8 cellular contexts compared by ENCODE assay signal in genomic region chr12:55930771-55931316, GRCh38. TPM values are rescaled to one million over a fixed set of nuclear protein-coding genes. Genes with fewer than 3 reads are reported as not detected.
DNase-seq lines count a peak whose midpoint lies in the region; ATAC-seq, FAIRE-seq and TF ChIP-seq lines count a peak whose summit lies in the region.

Gene DGKA (plus strand): TSS chr12:55931162. CDS start chr12:55936504, 5,342 bp downstream.

- 0% methylated on average over 2 of the region's 3 CpGs for WGBS in GM12878 (ENCODE audit: insufficient coverage, insufficient replicate concordance, low lambda C conversion rate, missing lambda C conversion rate)

- TF ChIP-seq CTCF in GM12878 (IDR thresholded peaks at IDR 0.05 in 2 of 3, conservative IDR thresholded peaks at IDR 0.05 in 1 of 3; ENCODE audit: control insufficient read depth in 2 of 3, extremely low read depth in 1 of 3, insufficient read depth in 1 of 3, low read depth in 3 of 3, low read length in 3 of 3), result peak; percentile 60 to 69 (median 61)

- no TSS peak for BruUV-seq in GM12878 (replicated peaks; lab: Mats Ljungman, UMichigan)

- peak within 1 kb of the TSS; percentile 99 for H3K4me3 ChIP-seq in GM12878
- H3K4me3 ChIP-seq in iPS-20b (ENCODE audit: low read length), result peak within 1 kb of the TSS; percentile 75
- H3K4me3 ChIP-seq in skeletal muscle tissue (ENCODE audit: low read length in 3 of 3), result peak within 1 kb of the TSS; percentile 41 to 79 (median 78)

- DNase-seq in activated gamma-delta T cell treated with Interleukin-2 at 50 U/mL for 16 hours, result peak; percentile 75
- DNase-seq in activated gamma-delta T cell (lab: John Stamatoyannopoulos, UW), result no peak
- peak; percentile 6 for DNase-seq in NCI-H1092 (lab: John Stamatoyannopoulos, UW)
- DNase-seq in T-helper 22 cell (ENCODE audit: low read depth), result peak; percentile 46
- DNase-seq in GM12878 (ENCODE audit: low read depth, low spot score), result peak; percentile 53

- TF ChIP-seq RAD21 in GM12878 (IDR thresholded peaks at IDR 0.05; ENCODE audit: insufficient read depth, low read depth, low read length), result peak; percentile 39; the same call in 1 of the 2 replicates

- ATAC-seq in GM12878, result peak; percentile 22
- no peak for ATAC-seq in HG03196 (IDR thresholded peaks at IDR 0.05; ENCODE audit: unreplicated experiment)

- peak; percentile 57 for TF ChIP-seq POLR2A in GM12878 (IDR thresholded peaks at IDR 0.05; ENCODE audit: low read depth, low read length)

- H3K27me3 ChIP-seq in GM12878 (replicated peaks in 1 of 2; ENCODE audit: control insufficient read depth in 2 of 2, insufficient read depth in 2 of 2, low read length in 1 of 2) (no peaks in the 10 kb centered on the region), iPS-20b (ENCODE audit: insufficient read depth, low read length) (peaks cover 42% of the 10 kb centered on the region), skeletal muscle tissue (ENCODE audit: control insufficient read depth in 3 of 3, insufficient read depth in 3 of 3, low read length in 3 of 3) (peaks cover 0 to 30% (median 17%) of the 10 kb centered on the region in 3 donors)

- POLR2A ChIA-PET in GM12878 (lab: Charles Lee), result interaction anchor here (0.6 to 7.3 kb wide), 13 partner anchors 9 to 115 kb away, joined by 3 to 66 read pairs (median 4); partner anchors contain the start of genes DNAJC14, ORMDL2, RAB5B and SARNP

- intact Hi-C loops in GM12878 (cut with micrococcal nuclease; ENCODE audit: unreplicated experiment), result loop anchor here (1.0 kb wide), 1 partner anchor 42 kb away; no protein-coding TSS in a partner anchor

- TF ChIP-seq EP300 in GM12878 (IDR thresholded peaks at IDR 0.05; ENCODE audit: borderline replicate concordance in 1 of 2, control insufficient read depth in 1 of 2, low read depth in 2 of 2, low read length in 2 of 2), result no peak

- CTCF ChIA-PET in GM12878 (lab: Yijun Ruan, JAX), result interaction anchor here (0.6 to 6.8 kb wide), 25 partner anchors 9 to 196 kb away, joined by 3 to 40 read pairs (median 4); partner anchors contain the start of genes DNAJC14, RAB5B, SARNP and SUOX

- H3K9ac ChIP-seq in GM12878 (ENCODE audit: control insufficient read depth, insufficient read depth, low read length) (peak within 1 kb of the TSS; percentile 99), iPS-20b (ENCODE audit: low read depth, low read length) (peak within 1 kb of the TSS; percentile 61; the same call in 1 of the 2 replicates), skeletal muscle tissue (ENCODE audit: low read depth in 1 of 3, low read length in 3 of 3) (peak within 1 kb of the TSS; percentile 17 to 80 (median 72))

- RAD21 ChIA-PET in GM12878 (lab: Charles Lee; ENCODE audit: unreplicated experiment), result interaction anchor here (0.8 to 5.3 kb wide), 11 partner anchors 10 to 192 kb away, joined by 3 to 25 read pairs (median 10); partner anchors contain the start of genes DNAJC14, ORMDL2, RAB5B and SARNP

- H3K4me1 ChIP-seq in GM12878 (ENCODE audit: control insufficient read depth, insufficient read depth, low read length) (peaks cover 8% of the 10 kb centered on the region; the same call in 1 of the 2 replicates), iPS-20b (ENCODE audit: insufficient read depth, low read length) (peaks cover 12% of the 10 kb centered on the region), skeletal muscle tissue (ENCODE audit: control insufficient read depth in 3 of 3, insufficient read depth in 3 of 3, low read length in 3 of 3) (peaks cover 27 to 41% (median 36%) of the 10 kb centered on the region in 3 donors)

- peak within 1 kb of the TSS; percentile 98 for H3K4me2 ChIP-seq in GM12878 (ENCODE audit: control insufficient read depth, insufficient read depth)

- H3K79me2 ChIP-seq in GM12878 (ENCODE audit: control insufficient read depth, insufficient read depth, low read length), result peaks cover 43% of the 10 kb centered on the region

- H4K20me1 ChIP-seq in GM12878 (ENCODE audit: control insufficient read depth, insufficient read depth), result no peaks in the 10 kb centered on the region

- SMC1A ChIA-PET in GM12878 (lab: Charles Lee; ENCODE audit: uncharacterized antibody, unreplicated experiment), result interaction anchor here (0.7 to 2.8 kb wide), 11 partner anchors 9 to 192 kb away, joined by 3 to 16 read pairs (median 4); partner anchors contain the start of genes DNAJC14 and RAB5B

- FAIRE-seq in GM12878 (lab: Jason Lieb, UNC), result no peak

- H3K27ac ChIP-seq in GM12878 (ENCODE audit: control insufficient read depth, insufficient read depth) (peak within 1 kb of the TSS; percentile 96), iPS-20b (ENCODE audit: low read length) (no peak within 1 kb of the TSS), skeletal muscle tissue (ENCODE audit: low read depth, low read length) (peak within 1 kb of the TSS; percentile 12)

- peak within 1 kb of the TSS; percentile 53 for H2AFZ ChIP-seq in GM12878 (ENCODE audit: control insufficient read depth, low read depth, low read length)

- H3K36me3 ChIP-seq in GM12878 (ENCODE audit: control insufficient read depth in 2 of 2, insufficient read depth in 2 of 2, low read length in 1 of 2) (0 out of 4 replicates have a peak, but pooled peaks cover 0 to 2% of the 10 kb centered on the region in 2 experiments), iPS-20b (ENCODE audit: insufficient read depth, low read depth, low read length) (peaks cover under 1% of the 10 kb centered on the region), skeletal muscle tissue (ENCODE audit: control insufficient read depth in 3 of 3, insufficient read depth in 3 of 3, low read length in 3 of 3) (peaks cover 0 to 4% (median 0%) of the 10 kb centered on the region in 3 donors)

- in situ Hi-C loops in GM12878 (cut with MboI), result no loop called here

- no peaks in the 10 kb centered on the region for H3K9me3 ChIP-seq in GM12878 (replicated peaks; ENCODE audit: control insufficient read depth, insufficient read depth, low read length)
- no peaks in the 10 kb centered on the region for H3K9me3 ChIP-seq in iPS-20b (ENCODE audit: insufficient read depth, low read depth, low read length)
- H3K9me3 ChIP-seq in skeletal muscle tissue (ENCODE audit: control insufficient read depth in 3 of 3, low read length in 3 of 3), result no peaks in the 10 kb centered on the region

TF ChIP-seq in GM12878, 131 proteins besides CTCF, POLR2A, EP300 and RAD21 (continues in another document):
- no peak for TF ChIP-seq MXI1 (IDR thresholded peaks at IDR 0.05; ENCODE audit: low read depth, low read length)
- TF ChIP-seq SMC3 (IDR thresholded peaks at IDR 0.05; ENCODE audit: borderline replicate concordance, low read length), result peak; percentile 46; the same call in 1 of the 2 replicates
- TF ChIP-seq BHLHE40 (IDR thresholded peaks at IDR 0.05; ENCODE audit: borderline replicate concordance in 1 of 2, low read depth in 2 of 2, low read length in 1 of 2), result no peak
- TF ChIP-seq NFYA (IDR thresholded peaks at IDR 0.05; ENCODE audit: borderline replicate concordance, low read depth, low read length), result no peak
- no peak for TF ChIP-seq TCF12 (IDR thresholded peaks at IDR 0.05; ENCODE audit: low read depth, low read length)
- TF ChIP-seq LARP7 (IDR thresholded peaks at IDR 0.05), result no peak
- no peak for TF ChIP-seq SUPT20H (IDR thresholded peaks at IDR 0.05; ENCODE audit: borderline replicate concordance, control insufficient read depth, low read depth, low read length)
- TF ChIP-seq MTA3 (IDR thresholded peaks at IDR 0.05; ENCODE audit: borderline replicate concordance, low read length), result no peak
- no peak for TF ChIP-seq JUNB (IDR thresholded peaks at IDR 0.05)
- no peak for TF ChIP-seq BCL11A (IDR thresholded peaks at IDR 0.05; ENCODE audit: low read depth, low read length)
- no peak for TF ChIP-seq POLR2AphosphoS2 (IDR thresholded peaks at IDR 0.05; ENCODE audit: low read depth, low read length)
- no peak for TF ChIP-seq FOXK2 (IDR thresholded peaks at IDR 0.05)
- TF ChIP-seq ZBTB4 (CRISPR knock-in tag; IDR thresholded peaks at IDR 0.05), result no peak

RNA-seq across cellular contexts. Expression of gene DGKA, which starts in this region (rescaled TPM):
- total RNA-seq in GM12878 (2013; cell fraction: nucleolus; rRNA removed), result 175 and 195 TPM in 2 replicates
- 36.3 and 37.9 TPM in 2 replicates for total RNA-seq in GM12878 (2014; rRNA removed)
- 30.2 and 30.4 TPM in 2 replicates for total RNA-seq in GM12878 (2014; rRNA removed; fragmentation: Illumina TruSeq; extraction: Trizol)
- 49.5 and 59.7 TPM in 2 replicates for total RNA-seq in GM12878 (2021)
- polyA plus RNA-seq in GM12878 (2011; ENCODE audit: low read depth), result 44.3 TPM
- polyA plus RNA-seq in GM12878 (2011; rRNA removed), result 23.0 and 27.5 TPM in 2 replicates
- polyA plus RNA-seq in GM12878 (2011; cell fraction: cytosol; rRNA removed), result 27.4 and 28.5 TPM in 2 replicates
- polyA plus RNA-seq in GM12878 (2011; cell fraction: nucleus; rRNA removed), result 163 and 189 TPM in 2 replicates
- polyA plus RNA-seq in GM12878 (2012), result 38.2 and 50.3 TPM in 2 replicates
- polyA plus RNA-seq in GM12878 (2014; fragmentation: Illumina TruSeq; extraction: Trizol), result 38.0 and 141 TPM in 2 replicates
- 10 to 100 TPM; 14.0 to 20.3 TPM for polyA plus RNA-seq in GM12878 (2014; fragmentation: Nextera tagmentation; extraction: Ambion mirVana)
- polyA plus RNA-seq in GM12878 (2014; rRNA removed), result 38.4 and 41.6 TPM in 2 replicates
- 10 to 100 TPM; 55.6 to 65.5 TPM for polyA plus RNA-seq in GM12878 (2016; fragmentation: Nextera tagmentation; extraction: Ambion mirVana)
- 36.2 and 36.4 TPM in 2 replicates for polyA minus RNA-seq in GM12878 (2011; rRNA and poly(A)+ RNA removed)
- polyA minus RNA-seq in GM12878 (2011; cell fraction: cytosol; rRNA and poly(A)+ RNA removed), result 13.5 and 26.9 TPM in 2 replicates
- 72.3 and 74.8 TPM in 2 replicates for polyA minus RNA-seq in GM12878 (2011; cell fraction: nucleus; rRNA and poly(A)+ RNA removed)
- 6.8 TPM for total RNA-seq in skeletal muscle tissue
